In the genomic region with DNA sequence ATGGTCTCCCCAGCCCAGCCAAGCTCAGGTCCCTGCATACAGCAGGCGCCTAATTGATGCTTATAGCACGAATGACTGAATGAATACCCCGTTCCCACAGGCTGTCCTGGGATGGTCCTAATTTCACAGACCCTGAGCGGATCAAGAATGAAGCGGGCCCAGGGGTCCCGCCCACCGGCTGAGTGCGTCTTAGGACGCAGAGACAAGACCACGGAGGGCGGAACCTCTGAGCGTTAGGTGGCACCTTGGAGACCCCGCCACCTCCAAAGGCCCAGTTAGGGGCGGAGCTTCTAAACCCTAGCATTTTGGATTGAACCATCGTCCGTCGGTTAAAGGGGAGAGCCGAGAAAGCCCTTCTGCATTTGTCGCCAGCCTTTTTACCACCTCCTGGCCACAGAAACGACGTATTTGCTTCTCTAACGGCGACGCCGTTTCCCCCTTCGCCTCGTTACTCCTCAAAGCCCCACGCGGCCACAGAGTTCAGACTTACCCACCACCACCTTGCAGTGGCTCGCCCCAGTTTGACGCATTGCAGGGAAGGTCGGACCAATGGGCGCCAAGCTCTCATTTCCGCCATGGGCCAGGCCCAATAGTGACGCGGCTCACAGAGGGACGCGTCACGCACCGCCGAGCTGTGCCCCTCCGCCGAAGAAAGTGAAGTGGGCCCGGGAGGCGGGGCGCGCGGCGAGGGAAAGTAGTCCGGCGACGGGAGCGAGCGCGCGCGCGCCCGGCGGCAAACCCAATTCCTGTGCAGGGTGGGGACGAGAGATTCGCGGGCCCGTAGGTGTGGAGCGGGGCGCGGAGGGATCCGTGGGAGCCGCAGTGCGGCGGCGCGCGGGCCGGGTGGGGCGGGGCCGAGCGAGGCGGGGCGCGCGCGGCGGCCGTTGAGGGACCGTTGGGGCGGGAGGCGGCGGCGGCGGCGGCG, we compare ENCODE assay signal across 7 cellular contexts.
DNase-seq lines count a peak whose midpoint lies in the region; ATAC-seq and FAIRE-seq lines count a peak whose summit lies in the region.

No MANE protein-coding gene starts in this region.

- DNase-seq in GM18507 (ENCODE audit: extremely low spot score, insufficient read length, low read depth) (peak; percentile 87), NCI-H187 treated with DMSO at 0.1 percent for 48 hours (lab: John Stamatoyannopoulos, UW) (peak; percentile 96), T-helper 9 cell (peak; percentile 96), astrocyte of the hippocampus (ENCODE audit: low read depth, low spot score) (peak; percentile 99), hypothalamus (lab: John Stamatoyannopoulos, UW) (peak; percentile 67 to 100 (median 94)), retina (peak; percentile 100)

- peak; percentile 94 for FAIRE-seq in GM18507 (lab: Jason Lieb, UNC)

- ATAC-seq in HG02970 (IDR thresholded peaks at IDR 0.05; ENCODE audit: low FRiP score, unreplicated experiment), result peak; percentile 83

Comparison
In these comparisons a context has a peak if more than half of its experiments do, and no peak if none do; other contexts are left out.
1. Peak in every context shown above with its lines: DNase-seq and ATAC-seq.